26 cellular contexts compared by ENCODE assay signal in the genomic region with DNA sequence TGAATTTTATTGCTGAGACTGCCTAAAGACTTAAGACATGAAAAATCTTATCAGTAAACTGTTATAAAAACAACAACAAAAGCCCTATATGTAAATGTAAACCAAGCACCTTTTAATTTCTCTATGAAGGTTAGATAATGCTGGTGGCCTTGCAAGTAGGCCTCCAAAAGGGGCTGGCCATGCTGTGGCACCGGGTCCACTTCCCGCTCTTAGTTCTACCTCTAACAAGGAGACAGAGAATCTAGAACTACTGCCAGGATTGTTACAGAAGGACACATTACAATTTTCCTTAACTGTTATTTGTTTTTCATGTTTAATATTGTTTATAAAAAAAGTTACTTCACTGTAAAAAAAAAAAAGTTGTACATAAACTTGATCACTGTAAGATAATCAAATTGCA. TPM values are rescaled to one million over a fixed set of nuclear protein-coding genes. Genes with fewer than 3 reads are reported as not detected.
DNase-seq lines count a peak whose midpoint lies in the region; ATAC-seq, FAIRE-seq and TF ChIP-seq lines count a peak whose summit lies in the region.
"Had no signal": no experiment of that assay in that cellular context is flagged by ENCODE, and none has a peak within 500 bp of the region (broad histone marks: within the 10 kb centered on the region; RNA-seq: fewer than 3 reads in every experiment).

No MANE protein-coding gene starts in this region.

- H3K4me1 ChIP-seq in HepG2 (ENCODE audit: insufficient read depth, low read length) (peaks cover 14% of the 10 kb centered on the region), right lobe of liver (no peaks in the 10 kb centered on the region), K562 (replicated peaks in 1 of 2; ENCODE audit: control insufficient read depth in 2 of 2, insufficient read depth in 2 of 2, low read length in 2 of 2) (no peaks in the 10 kb centered on the region), subcutaneous abdominal adipose tissue (ENCODE audit: control insufficient read depth in 5 of 5, insufficient read depth in 5 of 5, low read length in 5 of 5) (peaks cover 0 to 6% (median 0%) of the 10 kb centered on the region in 5 donors)
- H3K4me1 ChIP-seq: BLaER1 treated with 17β-estradiol and CSF1 and Interleukin-3, amounts not matched to agents 10 nM and 100 nM had no signal

- H3K9ac ChIP-seq in HepG2 (ENCODE audit: insufficient read depth, low read depth, low read length) (no peak overlapping the region), K562 (ENCODE audit: insufficient read depth in 1 of 2, low read depth in 2 of 2, low read length in 2 of 2) (no peak overlapping the region), subcutaneous abdominal adipose tissue (ENCODE audit: low read length in 5 of 5) (no peak overlapping the region)
- H3K9ac ChIP-seq: BLaER1 treated with 17β-estradiol and CSF1 and Interleukin-3, amounts not matched to agents 10 nM and 100 nM; KMS-11 had no signal

- no TSS peak for BruUV-seq in HepG2 (replicated peaks; lab: Mats Ljungman, UMichigan)
- BruUV-seq in K562 (replicated peaks; lab: Mats Ljungman, UMichigan), result no TSS peak

- no peaks in the 10 kb centered on the region for H3K9me3 ChIP-seq in HepG2 (ENCODE audit: low read length)
- no peaks in the 10 kb centered on the region for H3K9me3 ChIP-seq in right lobe of liver
- no peaks in the 10 kb centered on the region for H3K9me3 ChIP-seq in K562 (replicated peaks; ENCODE audit: control insufficient read depth, insufficient read depth, low read depth, low read length)
- no peaks in the 10 kb centered on the region for H3K9me3 ChIP-seq in subcutaneous abdominal adipose tissue (ENCODE audit: control insufficient read depth in 5 of 5, low read length in 5 of 5)
- H3K9me3 ChIP-seq: BLaER1 treated with 17β-estradiol and CSF1 and Interleukin-3, amounts not matched to agents 10 nM and 100 nM had no signal

- no peak for DNase-seq in activated CD4-positive, alpha-beta T cell treated with anti-CD3 and anti-CD28 coated beads, Interleukin-2, amount 10 ng/mL, durations not matched to agents 7 days and 5 days
- no peak for DNase-seq in activated CD4-positive, alpha-beta T cell treated with anti-CD3 and anti-CD28 coated beads for 36 hours
- DNase-seq in HepG2 (ENCODE audit: low spot score) (no peak), right lobe of liver (no peak), K562 (ENCODE audit: extremely low read depth in 1 of 4, low spot score in 3 of 4) (no peak), HuH-7 (ENCODE audit: low spot score) (no peak)
- DNase-seq: 8988T; DMS53; GDM1; H9; MV-4-11; NCI-H1105 treated with DMSO at 0.1 percent for 48 hours; NCI-H1694; NCI-H2081; NCI-H2171; NCI-H345; NCI-H524; NCI-H774; NK-92 treated with Interleukin-12 subunit alpha and Interleukin-12 subunit beta, amount 100 ng/mL, for 24 hours had no signal

- H2AFZ ChIP-seq in HepG2 (ENCODE audit: low read length), result no peak overlapping the region
- no peak overlapping the region for H2AFZ ChIP-seq in K562 (ENCODE audit: low read depth, low read length)

- in situ Hi-C loops in HepG2 (cut with HindIII; ENCODE audit: extremely low pct_ligation_motif_present, low pct_unique_long_range_greater_than_20kb) (no loop called here), K562 (cut with MboI) (no loop called here)

- no peaks in the 10 kb centered on the region for H3K9me3 Mint-ChIP-seq in activated CD4-positive, alpha-beta T cell treated with anti-CD3 and anti-CD28 coated beads, Interleukin-2, amount 10 ng/mL, durations not matched to agents 7 days and 5 days
- no peaks in the 10 kb centered on the region for H3K9me3 Mint-ChIP-seq in activated CD4-positive, alpha-beta T cell treated with anti-CD3 and anti-CD28 coated beads for 36 hours (ENCODE audit: low read depth)
- H3K9me3 Mint-ChIP-seq: H9 had no signal

- H3K36me3 ChIP-seq in HepG2 (replicated peaks in 1 of 2; ENCODE audit: control insufficient read depth in 1 of 2, insufficient read depth in 2 of 2, low read length in 2 of 2) (peaks cover 19 to 79% of the 10 kb centered on the region in 2 experiments), right lobe of liver (peaks cover 0 to 96% (median 44%) of the 10 kb centered on the region in 4 donors), K562 (ENCODE audit: control insufficient read depth, insufficient read depth, low read length) (peaks cover 83% of the 10 kb centered on the region), subcutaneous abdominal adipose tissue (ENCODE audit: control insufficient read depth in 5 of 5, insufficient read depth in 5 of 5, low read length in 5 of 5) (peaks cover 56 to 91% (median 79%) of the 10 kb centered on the region in 5 donors)

- no peak for TF ChIP-seq RAD21 in HepG2 (CRISPR knock-in tag; IDR thresholded peaks at IDR 0.05)
- TF ChIP-seq RAD21 in K562 (CRISPR knock-in tag; conservative IDR thresholded peaks at IDR 0.05 in 1 of 2, IDR thresholded peaks at IDR 0.05 in 1 of 2), result no peak

- H3K4me3 ChIP-seq in HepG2 (replicated peaks in 1 of 3; ENCODE audit: insufficient read depth in 1 of 3, low read depth in 2 of 3, low read length in 3 of 3) (no peak overlapping the region), right lobe of liver (no peak overlapping the region), K562 (no peak overlapping the region), subcutaneous abdominal adipose tissue (ENCODE audit: low read depth in 1 of 5, low read length in 5 of 5) (no peak overlapping the region)
- H3K4me3 ChIP-seq: BLaER1 treated with 17β-estradiol and CSF1 and Interleukin-3, amounts not matched to agents 10 nM and 100 nM had no signal

- H3K27me3 Mint-ChIP-seq in activated CD4-positive, alpha-beta T cell treated with anti-CD3 and anti-CD28 coated beads, Interleukin-2, amount 10 ng/mL, durations not matched to agents 7 days and 5 days, result no peaks in the 10 kb centered on the region
- H3K27me3 Mint-ChIP-seq in activated CD4-positive, alpha-beta T cell treated with anti-CD3 and anti-CD28 coated beads for 36 hours, result no peaks in the 10 kb centered on the region

- no peak overlapping the region for H3K4me3 Mint-ChIP-seq in activated CD4-positive, alpha-beta T cell treated with anti-CD3 and anti-CD28 coated beads, Interleukin-2, amount 10 ng/mL, durations not matched to agents 7 days and 5 days
- no peak overlapping the region for H3K4me3 Mint-ChIP-seq in activated CD4-positive, alpha-beta T cell treated with anti-CD3 and anti-CD28 coated beads for 36 hours
- H3K4me3 Mint-ChIP-seq: H9 had no signal

- intact Hi-C loops in activated CD4-positive, alpha-beta T cell treated with anti-CD3 and anti-CD28 coated beads for 36 hours (cut with DNase I, micrococcal nuclease), result no loop called here
- intact Hi-C loops in HepG2 (cut with micrococcal nuclease; ENCODE audit: unreplicated experiment), result no loop called here
- intact Hi-C loops in right lobe of liver (cut with DNase I), result no loop called here
- intact Hi-C loops in K562 (cut with micrococcal nuclease), result no loop called here

- H3K27ac ChIP-seq in HepG2 (ENCODE audit: extremely low read length, insufficient read depth, low read length), result no peak overlapping the region
- H3K27ac ChIP-seq in right lobe of liver, result no peak overlapping the region
- H3K27ac ChIP-seq in K562 (ENCODE audit: extremely low read depth, low read depth, low read length), result no peak overlapping the region
- peak overlapping the region; percentile 32 for H3K27ac ChIP-seq in subcutaneous abdominal adipose tissue (ENCODE audit: low read depth, low read length)
- H3K27ac ChIP-seq: BLaER1 treated with 17β-estradiol and CSF1 and Interleukin-3, amounts not matched to agents 10 nM and 100 nM; HL-60; KMS-11 had no signal

- no peak for TF ChIP-seq EP300 in HepG2 (IDR thresholded peaks at IDR 0.05; ENCODE audit: low read depth in 2 of 2, low read length in 2 of 2)
- no peak for TF ChIP-seq EP300 in HepG2 (CRISPR knock-in tag; IDR thresholded peaks at IDR 0.05; ENCODE audit: borderline replicate concordance)
- no peak for TF ChIP-seq EP300 in K562 (IDR thresholded peaks at IDR 0.05; ENCODE audit: low read length)

- peaks cover 4% of the 10 kb centered on the region; the same call in 1 of the 2 replicates for H4K20me1 ChIP-seq in HepG2 (ENCODE audit: insufficient read depth, low read length)
- H4K20me1 ChIP-seq in K562 (replicated peaks; ENCODE audit: control insufficient read depth, insufficient read depth, low read length), result no peaks in the 10 kb centered on the region

- no peaks in the 10 kb centered on the region for H3K9me1 ChIP-seq in K562 (ENCODE audit: control insufficient read depth, insufficient read depth, low read length)

- no peak overlapping the region for H3K4me2 ChIP-seq in HepG2 (ENCODE audit: low read depth, low read length)
- no peak overlapping the region for H3K4me2 ChIP-seq in K562 (ENCODE audit: insufficient read depth, low read length)
- H3K4me2 ChIP-seq: BLaER1 treated with 17β-estradiol and CSF1 and Interleukin-3, amounts not matched to agents 10 nM and 100 nM; KMS-11 had no signal

- TF ChIP-seq POLR2A in HepG2 (IDR thresholded peaks at IDR 0.05; ENCODE audit: insufficient read depth in 1 of 2, low read depth in 2 of 2, low read length in 2 of 2) (no peak), right lobe of liver (IDR thresholded peaks at IDR 0.05) (no peak), K562 (conservative IDR thresholded peaks at IDR 0.05) (no peak)

- H3K27ac Mint-ChIP-seq in activated CD4-positive, alpha-beta T cell treated with anti-CD3 and anti-CD28 coated beads, Interleukin-2, amount 10 ng/mL, durations not matched to agents 7 days and 5 days, result peak overlapping the region; percentile 27
- H3K27ac Mint-ChIP-seq in activated CD4-positive, alpha-beta T cell treated with anti-CD3 and anti-CD28 coated beads for 36 hours, result no peak overlapping the region

- 97% methylated on average over 2 of the region's 2 CpGs for WGBS in HepG2 (ENCODE audit: low lambda C conversion rate)
- 71% methylated on average over 2 of the region's 2 CpGs for WGBS in right lobe of liver (ENCODE audit: insufficient coverage, low coverage, low lambda C conversion rate, missing lambda C conversion rate)
- 86% methylated on average over 2 of the region's 2 CpGs for WGBS in K562 (ENCODE audit: insufficient coverage, low coverage, missing lambda C conversion rate)

- TF ChIP-seq CTCF in HepG2 (CRISPR knock-in tag; IDR thresholded peaks at IDR 0.05), result no peak
- TF ChIP-seq CTCF in right lobe of liver (IDR thresholded peaks at IDR 0.05), result no peak
- no peak for TF ChIP-seq CTCF in K562 (IDR thresholded peaks at IDR 0.05 in 2 of 3, conservative IDR thresholded peaks at IDR 0.05 in 1 of 3; ENCODE audit: insufficient read depth in 2 of 3, low read depth in 1 of 3, low read length in 3 of 3)

- peaks cover 60% of the 10 kb centered on the region for H3K36me3 Mint-ChIP-seq in activated CD4-positive, alpha-beta T cell treated with anti-CD3 and anti-CD28 coated beads, Interleukin-2, amount 10 ng/mL, durations not matched to agents 7 days and 5 days (ENCODE audit: low read depth)
- H3K36me3 Mint-ChIP-seq in activated CD4-positive, alpha-beta T cell treated with anti-CD3 and anti-CD28 coated beads for 36 hours (ENCODE audit: low read depth), result peaks cover 27% of the 10 kb centered on the region

- peaks cover 5% of the 10 kb centered on the region for H3K4me1 Mint-ChIP-seq in activated CD4-positive, alpha-beta T cell treated with anti-CD3 and anti-CD28 coated beads, Interleukin-2, amount 10 ng/mL, durations not matched to agents 7 days and 5 days
- H3K4me1 Mint-ChIP-seq in activated CD4-positive, alpha-beta T cell treated with anti-CD3 and anti-CD28 coated beads for 36 hours, result peaks cover 10% of the 10 kb centered on the region

- POLR2A ChIA-PET in activated CD4-positive, alpha-beta T cell treated with anti-CD3 and anti-CD28 coated beads, Interleukin-2, amount 10 ng/mL, durations not matched to agents 7 days and 5 days (lab: Charles Lee), result no interaction called here
- POLR2A ChIA-PET in activated CD4-positive, alpha-beta T cell treated with anti-CD3 and anti-CD28 coated beads for 36 hours (lab: Charles Lee), result no interaction called here
- POLR2A ChIA-PET in HepG2 (lab: Yijun Ruan, JAX) (no interaction called here), K562 (lab: Yijun Ruan, JAX) (interaction anchor here (1.1 kb wide), 2 partner anchors 12 to 15 kb away, joined by 3 read pairs; no protein-coding TSS in a partner anchor)

- CTCF ChIA-PET in activated CD4-positive, alpha-beta T cell treated with anti-CD3 and anti-CD28 coated beads, Interleukin-2, amount 10 ng/mL, durations not matched to agents 7 days and 5 days (lab: Charles Lee), result interaction anchor here (0.9 to 1.0 kb wide), 2 partner anchors 8 to 27 kb away, joined by 3 read pairs; no protein-coding TSS in a partner anchor
- CTCF ChIA-PET in activated CD4-positive, alpha-beta T cell treated with anti-CD3 and anti-CD28 coated beads for 36 hours (lab: Charles Lee), result interaction anchor here (0.9 to 1.8 kb wide), 4 partner anchors 14 to 305 kb away, joined by 4 to 6 read pairs (median 6); no protein-coding TSS in a partner anchor
- CTCF ChIA-PET in HepG2 (lab: Yijun Ruan, JAX; ENCODE audit: low intra/inter-chr PET ratio, low total read pairs), result no interaction called here
- CTCF ChIA-PET in K562 (lab: Yijun Ruan, JAX; ENCODE audit: low intra/inter-chr PET ratio), result no interaction called here

- no peak for FAIRE-seq in HepG2 (lab: Jason Lieb, UNC)
- no peak for FAIRE-seq in K562 (lab: Jason Lieb, UNC)
- FAIRE-seq: D721Med had no signal

- no peaks in the 10 kb centered on the region for H3K27me3 ChIP-seq in HepG2 (ENCODE audit: control insufficient read depth in 1 of 2, insufficient read depth in 2 of 2, low read length in 2 of 2)
- no peaks in the 10 kb centered on the region for H3K27me3 ChIP-seq in right lobe of liver
- H3K27me3 ChIP-seq in K562 (ENCODE audit: control insufficient read depth in 2 of 2, insufficient read depth in 2 of 2, low read length in 2 of 2), result no peaks in the 10 kb centered on the region
- H3K27me3 ChIP-seq in subcutaneous abdominal adipose tissue (ENCODE audit: control insufficient read depth in 5 of 5, insufficient read depth in 4 of 5, low read length in 5 of 5), result no peaks in the 10 kb centered on the region
- H3K27me3 ChIP-seq: BLaER1 treated with 17β-estradiol and CSF1 and Interleukin-3, amounts not matched to agents 10 nM and 100 nM had no signal

- H3K79me2 ChIP-seq in HepG2 (ENCODE audit: insufficient read depth, low read length), result no peaks in the 10 kb centered on the region
- H3K79me2 ChIP-seq in K562 (ENCODE audit: control insufficient read depth, insufficient read depth, low read length), result no peaks in the 10 kb centered on the region

- ATAC-seq in activated CD4-positive, alpha-beta T cell treated with anti-CD3 and anti-CD28 coated beads for 36 hours, result no peak
- ATAC-seq in HepG2 (no peak), right lobe of liver (no peak), K562 (no peak), GM18867 (IDR thresholded peaks at IDR 0.05; ENCODE audit: unreplicated experiment) (no peak)
- ATAC-seq: Panc1 had no signal

RNA-seq across cellular contexts. Expression of a gene that starts 49.0 kb away (rescaled TPM):
- total RNA-seq in activated CD4-positive, alpha-beta T cell treated with anti-CD3 and anti-CD28 coated beads, Interleukin-2, amount 10 ng/mL, durations not matched to agents 7 days and 5 days, result 100 to 1,000 TPM; 140 to 181 TPM
- 100 to 1,000 TPM in 1 of 2 experiments, 10 to 100 TPM in 1; 98.4 to 144 TPM for total RNA-seq in activated CD4-positive, alpha-beta T cell treated with anti-CD3 and anti-CD28 coated beads for 36 hours
- total RNA-seq in HepG2 (2016; rRNA removed; fragmentation: Illumina TruSeq; extraction: Trizol) (134 and 210 TPM in 2 replicates), right lobe of liver (100 to 1,000 TPM; 276 to 691 (median 425) TPM), K562 (2014; rRNA removed) (25.2 and 25.5 TPM in 2 replicates), K562 (2014; rRNA removed; fragmentation: Illumina TruSeq; extraction: Trizol) (51.0 and 57.9 TPM in 2 replicates), K562 (2015; rRNA removed; fragmentation: Illumina TruSeq; extraction: Trizol) (61.5 and 62.0 TPM in 2 replicates), K562 (2021) (44.0 and 52.4 TPM in 2 replicates)
- 83.7 and 93.6 TPM in 2 replicates for total RNA-seq in HepG2 (2016; cell fraction: cytosol; rRNA removed; fragmentation: Illumina TruSeq; extraction: Trizol; ENCODE audit: low read depth)
- total RNA-seq in HepG2 (2016; cell fraction: insoluble cytoplasmic fraction; rRNA removed; fragmentation: Illumina TruSeq; extraction: Trizol), result 123 and 218 TPM in 2 replicates
- total RNA-seq in HepG2 (2016; cell fraction: membrane; rRNA removed; fragmentation: Illumina TruSeq; extraction: Trizol), result 85.1 and 86.4 TPM in 2 replicates
- total RNA-seq in HepG2 (2016; cell fraction: nucleus; rRNA removed; fragmentation: Illumina TruSeq; extraction: Trizol), result 79.9 and 81.8 TPM in 2 replicates
- polyA plus RNA-seq in HepG2 (2011; rRNA removed) (80.1 and 96.0 TPM in 2 replicates), K562 (2011; rRNA removed) (41.6 and 67.7 TPM in 2 replicates), K562 (2014; fragmentation: Illumina TruSeq; extraction: Trizol) (56.1 and 69.3 TPM in 2 replicates), K562 (2014; fragmentation: Nextera tagmentation; extraction: Ambion mirVana) (10 to 100 TPM; 58.9 to 59.6 TPM), K562 (2014; rRNA removed) (47.3 and 48.9 TPM in 2 replicates)
- 34.2 and 64.5 TPM in 2 replicates for polyA plus RNA-seq in HepG2 (2011; cell fraction: cytosol; rRNA removed)
- polyA plus RNA-seq in HepG2 (2011; cell fraction: nucleus; rRNA removed), result 28.2 and 36.8 TPM in 2 replicates
- polyA plus RNA-seq in HepG2 (2012), result 164 and 194 TPM in 2 replicates
- polyA plus RNA-seq in HepG2 (2016; cell fraction: cytosol; fragmentation: Illumina TruSeq; extraction: Trizol; ENCODE audit: low read depth), result 27.9 and 31.2 TPM in 2 replicates
- polyA plus RNA-seq in HepG2 (2016; cell fraction: insoluble cytoplasmic fraction; fragmentation: Illumina TruSeq; extraction: Trizol; ENCODE audit: low read depth), result 183 and 197 TPM in 2 replicates
- polyA plus RNA-seq in HepG2 (2016; cell fraction: membrane; fragmentation: Illumina TruSeq; extraction: Trizol; ENCODE audit: low read depth), result 56.9 and 57.3 TPM in 2 replicates
- polyA plus RNA-seq in HepG2 (2016; cell fraction: nucleus; fragmentation: Illumina TruSeq; extraction: Trizol; ENCODE audit: insufficient read depth, low read depth), result 78.5 and 87.8 TPM in 2 replicates
- polyA minus RNA-seq in HepG2 (2011; rRNA and poly(A)+ RNA removed; ENCODE audit: low replicate concordance), result 11.5 and 14.4 TPM in 2 replicates
- 103 and 130 TPM in 2 replicates for polyA minus RNA-seq in HepG2 (2011; cell fraction: cytosol; rRNA and poly(A)+ RNA removed)
- polyA minus RNA-seq in HepG2 (2011; cell fraction: nucleus; rRNA and poly(A)+ RNA removed), result 119 and 170 TPM in 2 replicates
- 22.2 and 53.0 TPM in 2 replicates for total RNA-seq in K562 (2011; cell fraction: chromatin; rRNA removed; ENCODE audit: low replicate concordance)
- total RNA-seq in K562 (2011; cell fraction: nucleolus; rRNA removed), result 12.8 and 14.7 TPM in 2 replicates
- 25.4 and 36.0 TPM in 2 replicates for total RNA-seq in K562 (2011; cell fraction: nucleoplasm; rRNA removed)
- polyA plus RNA-seq in K562 (2011; cell fraction: cytosol; rRNA removed), result 7.2 and 17.2 TPM in 2 replicates
- 8.2 and 14.7 TPM in 2 replicates for polyA plus RNA-seq in K562 (2011; cell fraction: nucleus; rRNA removed)
- 64.0 and 71.6 TPM in 2 replicates for polyA plus RNA-seq in K562 (2012)
- polyA minus RNA-seq in K562 (2011; rRNA and poly(A)+ RNA removed), result 44.6 and 50.5 TPM in 2 replicates
- 17.4 and 26.1 TPM in 2 replicates for polyA minus RNA-seq in K562 (2011; cell fraction: cytosol; rRNA and poly(A)+ RNA removed)
- polyA minus RNA-seq in K562 (2011; cell fraction: nucleus; rRNA and poly(A)+ RNA removed), result 12.0 and 25.8 TPM in 2 replicates

Comparison
In these comparisons a context has a peak if more than half of its experiments do, and no peak if none do; other contexts are left out.
1. CTCF ChIA-PET loops: an anchor here in activated CD4-positive, alpha-beta T cell treated with anti-CD3 and anti-CD28 coated beads, Interleukin-2, amount 10 ng/mL, durations not matched to agents 7 days and 5 days (0.9 to 1.0 kb wide) and activated CD4-positive, alpha-beta T cell treated with anti-CD3 and anti-CD28 coated beads for 36 hours (0.9 to 1.8 kb wide); none called in HepG2 and K562.